8 cellular contexts compared by ENCODE assay signal in the genomic region with DNA sequence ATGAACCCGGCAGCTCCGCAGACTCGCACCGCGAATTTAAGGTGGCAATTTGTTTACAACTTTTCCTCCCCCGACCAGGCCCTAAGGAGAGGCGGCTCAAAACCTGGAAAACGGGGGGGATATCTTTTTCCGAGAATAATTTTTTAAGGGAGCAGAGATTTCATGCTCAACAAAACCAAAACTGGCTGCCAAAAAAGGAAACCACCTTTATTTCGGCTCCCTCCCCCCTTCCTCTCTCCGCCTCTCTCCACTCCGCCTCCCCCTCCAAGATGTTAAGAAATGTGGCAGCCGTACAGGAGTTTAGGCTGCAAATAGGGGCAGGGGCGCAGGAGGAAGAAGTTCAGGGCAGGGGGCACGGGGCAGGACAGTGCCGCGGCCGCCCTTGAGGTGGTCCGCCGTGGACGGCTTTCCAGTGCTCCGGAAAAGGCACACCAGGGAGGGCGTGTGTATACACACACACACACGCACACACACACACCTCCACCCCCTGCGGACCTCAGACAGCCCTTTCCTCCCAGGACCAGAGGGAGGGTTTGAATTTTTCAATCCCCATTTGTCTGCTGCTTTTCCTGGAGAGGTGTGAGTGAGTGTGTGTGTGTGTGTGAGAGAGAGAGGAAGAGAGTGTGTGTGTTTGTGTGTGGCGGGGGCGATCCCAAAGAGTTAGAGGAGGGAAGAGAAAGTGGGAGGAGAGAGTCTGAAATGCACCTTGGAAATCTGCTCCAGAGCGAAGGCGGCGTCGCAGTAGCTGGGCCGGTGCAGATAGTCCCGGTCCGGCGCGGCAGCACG. TPM values are rescaled to one million over a fixed set of nuclear protein-coding genes. Genes with fewer than 3 reads are reported as not detected.
DNase-seq lines count a peak whose midpoint lies in the region; ATAC-seq, FAIRE-seq and TF ChIP-seq lines count a peak whose summit lies in the region.

No MANE protein-coding gene starts in this region.

- peaks cover 5% of the 10 kb centered on the region for H3K79me2 ChIP-seq in astrocyte (ENCODE audit: insufficient read depth, low read length)

- no peaks in the 10 kb centered on the region for H3K9me3 Mint-ChIP-seq in astrocyte (ENCODE audit: unreplicated experiment)

- no peak for FAIRE-seq in astrocyte (lab: Jason Lieb, UNC)

- peak overlapping the region; percentile 91 for H2AFZ ChIP-seq in astrocyte (ENCODE audit: low read depth, low read length)

- peaks cover 17% of the 10 kb centered on the region for H4K20me1 ChIP-seq in astrocyte (ENCODE audit: insufficient read depth, low read length)

- peak; percentile 30; the same call in 1 of the 2 replicates for TF ChIP-seq POLR2A in Raji (IDR thresholded peaks at IDR 0.05; ENCODE audit: insufficient read depth, low read depth, low read length)

- H3K4me1 Mint-ChIP-seq in astrocyte (ENCODE audit: low read depth, unreplicated experiment), result peaks cover 13% of the 10 kb centered on the region

- H3K27me3 Mint-ChIP-seq in astrocyte (ENCODE audit: low read depth, unreplicated experiment), result no peaks in the 10 kb centered on the region

- peak overlapping the region; percentile 79 for H3K27ac Mint-ChIP-seq in astrocyte (ENCODE audit: unreplicated experiment)

- H3K4me3 Mint-ChIP-seq in astrocyte (ENCODE audit: unreplicated experiment), result peak overlapping the region; percentile 94

- no peaks in the 10 kb centered on the region for H3K36me3 ChIP-seq in astrocyte (ENCODE audit: insufficient read depth, low read length)

- no peaks in the 10 kb centered on the region for H3K9me3 ChIP-seq in astrocyte (ENCODE audit: insufficient read depth, low read depth, low read length)

- H3K36me3 Mint-ChIP-seq in astrocyte (ENCODE audit: low read depth, unreplicated experiment), result no peaks in the 10 kb centered on the region

- peak overlapping the region; percentile 100 for H3K4me2 ChIP-seq in astrocyte (ENCODE audit: low read length)

- H3K27me3 ChIP-seq in astrocyte (ENCODE audit: insufficient read depth, low read length), result no peaks in the 10 kb centered on the region

- H3K27ac ChIP-seq in astrocyte (ENCODE audit: low read depth, low read length), result peak overlapping the region; percentile 76

- H3K4me3 ChIP-seq in astrocyte (ENCODE audit: insufficient read depth, low read depth, low read length) (peak overlapping the region; percentile 85), retinal pigment epithelial cell (ENCODE audit: low read length) (peak overlapping the region; percentile 74)

- TF ChIP-seq CTCF in astrocyte (IDR thresholded peaks at IDR 0.05; ENCODE audit: insufficient read depth, low read depth, low read length), result no peak
- TF ChIP-seq CTCF in retinal pigment epithelial cell (conservative IDR thresholded peaks at IDR 0.05; ENCODE audit: low read depth, low read length), result no peak

- H3K4me1 ChIP-seq in astrocyte (ENCODE audit: insufficient read depth, low read length), result peaks cover 24% of the 10 kb centered on the region

- ATAC-seq in HG03439 (IDR thresholded peaks at IDR 0.05; ENCODE audit: unreplicated experiment), result no peak
- no peak for ATAC-seq in HG02610 (IDR thresholded peaks at IDR 0.05; ENCODE audit: unreplicated experiment)

- peak overlapping the region; percentile 83 for H3K9ac ChIP-seq in astrocyte (ENCODE audit: low read length)

- peak in 11 of 14 donors; percentile 69 to 88 (median 80) for DNase-seq in C1 segment of cervical spinal cord (lab: John Stamatoyannopoulos, UW)
- peak; percentile 42 for DNase-seq in HS-27A (ENCODE audit: low read depth)
- peak; percentile 74 for DNase-seq in astrocyte (ENCODE audit: low read depth)
- DNase-seq in hippocampal formation (lab: John Stamatoyannopoulos, UW), result peak; percentile 78 to 83
- DNase-seq in retinal pigment epithelial cell (ENCODE audit: low read depth), result no peak

RNA-seq across cellular contexts. Expression of a gene that starts 9.1 kb away (rescaled TPM):
- total RNA-seq in astrocyte, result 18.0 and 21.3 TPM in 2 replicates
